8 cellular contexts compared by ENCODE assay signal in genomic region chr6:32294566-32294965, GRCh38.
"Had no signal": no experiment of that assay in that cellular context is flagged by ENCODE, and none has a peak within 500 bp of the region (broad histone marks: within the 10 kb centered on the region; RNA-seq: fewer than 3 reads in every experiment).

No MANE protein-coding gene starts in this region.

- DNase-seq: GDM1, GF-D8 had no signal

- H3K4me3 ChIP-seq: GM12878 had no signal

- FAIRE-seq: G401.6, GM12878, GM12891, GM12892, GM18507, GM19239 had no signal

- ATAC-seq: GM12878 had no signal
